In genomic region chr1:231338270-231339128, GRCh38 we compare ENCODE assay signal across 8 cellular contexts. TPM values are rescaled to one million over a fixed set of nuclear protein-coding genes. Genes with fewer than 3 reads are reported as not detected.
DNase-seq lines count a peak whose midpoint lies in the region; ATAC-seq and TF ChIP-seq lines count a peak whose summit lies in the region.

A gene with protein sequence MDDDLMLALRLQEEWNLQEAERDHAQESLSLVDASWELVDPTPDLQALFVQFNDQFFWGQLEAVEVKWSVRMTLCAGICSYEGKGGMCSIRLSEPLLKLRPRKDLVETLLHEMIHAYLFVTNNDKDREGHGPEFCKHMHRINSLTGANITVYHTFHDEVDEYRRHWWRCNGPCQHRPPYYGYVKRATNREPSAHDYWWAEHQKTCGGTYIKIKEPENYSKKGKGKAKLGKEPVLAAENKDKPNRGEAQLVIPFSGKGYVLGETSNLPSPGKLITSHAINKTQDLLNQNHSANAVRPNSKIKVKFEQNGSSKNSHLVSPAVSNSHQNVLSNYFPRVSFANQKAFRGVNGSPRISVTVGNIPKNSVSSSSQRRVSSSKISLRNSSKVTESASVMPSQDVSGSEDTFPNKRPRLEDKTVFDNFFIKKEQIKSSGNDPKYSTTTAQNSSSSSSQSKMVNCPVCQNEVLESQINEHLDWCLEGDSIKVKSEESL (plus strand): TSS chr1:231338293. CDS start chr1:231338384, 91 bp downstream.

- peaks cover 30 to 48% (median 45%) of the 10 kb centered on the region in 3 donors for H3K4me1 Mint-ChIP-seq in IgD-negative memory B cell
- H3K4me1 Mint-ChIP-seq in activated naive CD8-positive, alpha-beta T cell treated with anti-CD3 and anti-CD28 coated beads, Interleukin-2, amount 50 U/mL, for 24 hours: peaks cover 58% of the 10 kb centered on the region

- peak; percentile 6 for ATAC-seq in GM21423 (IDR thresholded peaks at IDR 0.05; ENCODE audit: unreplicated experiment)
- ATAC-seq in activated naive CD8-positive, alpha-beta T cell treated with anti-CD3 and anti-CD28 coated beads, Interleukin-2, amount 50 U/mL, for 24 hours: no peak
- ATAC-seq in gastrocnemius medialis: peak; percentile 8 to 33
- ATAC-seq in HG03039 (IDR thresholded peaks at IDR 0.05; ENCODE audit: unreplicated experiment): no peak

- DNase-seq in activated naive CD8-positive, alpha-beta T cell treated with anti-CD3 and anti-CD28 coated beads, Interleukin-2, amount 50 U/mL, for 24 hours: no peak
- DNase-seq in hepatic stellate cell (ENCODE audit: low spot score) (peak; percentile 93), gastrocnemius medialis (no peak)
- DNase-seq in central memory CD4-positive, alpha-beta T cell: no peak

- TF ChIP-seq POLR2A in gastrocnemius medialis (IDR thresholded peaks at IDR 0.05): no peak

- intact Hi-C loops in gastrocnemius medialis (cut with DNase I; ENCODE audit: low total_unique reads): loop anchor here (2.0 to 5.0 kb wide), 2 partner anchors 16 to 254 kb away; no protein-coding TSS in a partner anchor

- peaks cover 5% of the 10 kb centered on the region for H3K36me3 Mint-ChIP-seq in IgD-negative memory B cell
- peaks cover 49% of the 10 kb centered on the region for H3K36me3 Mint-ChIP-seq in activated naive CD8-positive, alpha-beta T cell treated with anti-CD3 and anti-CD28 coated beads, Interleukin-2, amount 50 U/mL, for 24 hours (ENCODE audit: low read depth)

- H3K4me1 ChIP-seq in DOHH2 (ENCODE audit: control insufficient read depth, low read length): peaks cover 40% of the 10 kb centered on the region
- peaks cover 31 to 35% of the 10 kb centered on the region in 2 donors for H3K4me1 ChIP-seq in gastrocnemius medialis

- peaks cover 26% of the 10 kb centered on the region for H4K20me1 ChIP-seq in DOHH2 (ENCODE audit: control insufficient read depth, insufficient read depth, low read depth, low read length)

- no peak for TF ChIP-seq CTCF in DOHH2 (IDR thresholded peaks at IDR 0.05; ENCODE audit: low read depth, low read length, poor library complexity, severe bottlenecking)
- no peak for TF ChIP-seq CTCF in gastrocnemius medialis (IDR thresholded peaks at IDR 0.05 in 4 of 5, conservative IDR thresholded peaks at IDR 0.05 in 1 of 5)

- H3K4me2 ChIP-seq in DOHH2 (ENCODE audit: low read length): peak within 1 kb of the TSS; percentile 81

- no peaks in the 10 kb centered on the region for H3K9me3 ChIP-seq in DOHH2 (ENCODE audit: control insufficient read depth, insufficient read depth, low read length)
- no peaks in the 10 kb centered on the region for H3K9me3 ChIP-seq in gastrocnemius medialis

- H3K9me2 ChIP-seq in DOHH2 (replicated peaks; ENCODE audit: control insufficient read depth, low read length): no peaks in the 10 kb centered on the region

- peaks cover 4% of the 10 kb centered on the region for H3F3A ChIP-seq in DOHH2 (ENCODE audit: control insufficient read depth, insufficient read depth)

- H3K9me3 Mint-ChIP-seq in IgD-negative memory B cell: no peaks in the 10 kb centered on the region
- peaks cover 3% of the 10 kb centered on the region for H3K9me3 Mint-ChIP-seq in activated naive CD8-positive, alpha-beta T cell treated with anti-CD3 and anti-CD28 coated beads, Interleukin-2, amount 50 U/mL, for 24 hours

- H3K27ac ChIP-seq in DOHH2 (ENCODE audit: low read depth, low read length) (peak within 1 kb of the TSS; percentile 84), gastrocnemius medialis (peak within 1 kb of the TSS; percentile 88 to 92 (median 90))

- no peaks in the 10 kb centered on the region for H3K27me3 ChIP-seq in DOHH2 (ENCODE audit: control insufficient read depth, low read length)
- H3K27me3 ChIP-seq in gastrocnemius medialis: no peaks in the 10 kb centered on the region

- peaks cover 81% of the 10 kb centered on the region for H3K79me2 ChIP-seq in DOHH2 (ENCODE audit: control insufficient read depth, low read length)

- peak within 1 kb of the TSS; percentile 97 to 100 (median 100) for H3K4me3 Mint-ChIP-seq in IgD-negative memory B cell
- H3K4me3 Mint-ChIP-seq in activated naive CD8-positive, alpha-beta T cell treated with anti-CD3 and anti-CD28 coated beads, Interleukin-2, amount 50 U/mL, for 24 hours: peak within 1 kb of the TSS; percentile 94

- H3K4me3 ChIP-seq in DOHH2 (ENCODE audit: low read length): peak within 1 kb of the TSS; percentile 98
- peak within 1 kb of the TSS; percentile 75 to 91 (median 77) for H3K4me3 ChIP-seq in gastrocnemius medialis

- peaks cover 53% of the 10 kb centered on the region for H3K36me3 ChIP-seq in DOHH2 (ENCODE audit: control insufficient read depth, low read length)
- peaks cover 0 to 18% of the 10 kb centered on the region in 2 donors for H3K36me3 ChIP-seq in gastrocnemius medialis

- in situ Hi-C loops in gastrocnemius medialis (cut with MboI; ENCODE audit: low sequenced_read_pairs in 4 of 4): loop anchor here in 1 of 4 donors (10.0 kb wide), 1 partner anchor 94 kb away; the partner anchor contains the start of gene GNPAT

- H3K27ac Mint-ChIP-seq in IgD-negative memory B cell: peak within 1 kb of the TSS; percentile 95 to 100 (median 100)
- H3K27ac Mint-ChIP-seq in activated naive CD8-positive, alpha-beta T cell treated with anti-CD3 and anti-CD28 coated beads, Interleukin-2, amount 50 U/mL, for 24 hours: peak within 1 kb of the TSS; percentile 98

- H3K27me3 Mint-ChIP-seq in IgD-negative memory B cell: no peaks in the 10 kb centered on the region
- H3K27me3 Mint-ChIP-seq in activated naive CD8-positive, alpha-beta T cell treated with anti-CD3 and anti-CD28 coated beads, Interleukin-2, amount 50 U/mL, for 24 hours: peaks cover 3% of the 10 kb centered on the region

RNA-seq across cellular contexts. Expression of the gene that starts here (rescaled TPM):
- 17.1 TPM for polyA plus RNA-seq in IgD-negative memory B cell
- total RNA-seq in gastrocnemius medialis: 10 to 100 TPM in 3 of 4 donors, 1 to 10 TPM in 1; 8.7 to 15.1 (median 10.7) TPM

Comparison
In these comparisons a context has a peak if more than half of its experiments do, and no peak if none do; other contexts are left out.
1. ATAC-seq: peak in GM21423 (single experiment) and gastrocnemius medialis (2 of 2); none in activated naive CD8-positive, alpha-beta T cell treated with anti-CD3 and anti-CD28 coated beads, Interleukin-2, amount 50 U/mL, for 24 hours (single experiment) and HG03039 (single experiment).